Comparison of ENCODE assay signal across 1 cellular context in the genomic region with DNA sequence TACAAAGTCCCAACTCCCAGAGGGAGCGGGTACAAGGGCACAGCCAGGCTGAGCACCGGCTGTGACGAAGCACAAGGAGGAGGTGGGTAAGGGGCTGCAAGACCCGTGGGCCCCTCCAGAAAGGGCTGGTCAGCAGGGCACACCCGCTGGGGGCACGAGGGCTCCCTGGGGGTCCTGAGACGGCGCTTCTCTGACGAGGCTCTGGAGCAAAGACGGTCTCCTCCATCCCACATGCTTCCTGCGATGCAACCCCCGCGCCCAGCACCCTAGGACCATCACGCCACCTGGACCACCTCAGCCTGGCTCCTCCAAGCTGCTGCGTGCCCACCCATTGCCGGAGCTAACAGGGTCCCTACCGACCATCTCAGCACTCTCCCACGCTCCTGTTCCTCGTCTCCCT.
TF ChIP-seq lines count a peak whose summit lies in the region.

No MANE protein-coding gene starts in this region.

TF ChIP-seq in HCT116, 20 proteins besides CTCF, POLR2A, EP300 and RAD21:
- TF ChIP-seq EZH2phosphoT487 (IDR thresholded peaks at IDR 0.05; ENCODE audit: borderline replicate concordance): no peak
- no peak for TF ChIP-seq ZNF274 (IDR thresholded peaks at IDR 0.05; ENCODE audit: low read depth, low read length)
- TF ChIP-seq POLR2AphosphoS5 (IDR thresholded peaks at IDR 0.05; ENCODE audit: low read depth, low read length): no peak
- TF ChIP-seq CBX3 (IDR thresholded peaks at IDR 0.05; ENCODE audit: low read depth): no peak
- TF ChIP-seq ZFX (IDR thresholded peaks at IDR 0.05): no peak
- TF ChIP-seq YY1 (IDR thresholded peaks at IDR 0.05; ENCODE audit: extremely low read depth, insufficient replicate concordance, low read depth, low read length): no peak
- no peak for TF ChIP-seq CEBPB (IDR thresholded peaks at IDR 0.05; ENCODE audit: low read depth)
- TF ChIP-seq TCF7L2 (IDR thresholded peaks at IDR 0.05; ENCODE audit: borderline replicate concordance, extremely low read depth, insufficient read depth, insufficient read length): no peak
- TF ChIP-seq, protein P1, sequence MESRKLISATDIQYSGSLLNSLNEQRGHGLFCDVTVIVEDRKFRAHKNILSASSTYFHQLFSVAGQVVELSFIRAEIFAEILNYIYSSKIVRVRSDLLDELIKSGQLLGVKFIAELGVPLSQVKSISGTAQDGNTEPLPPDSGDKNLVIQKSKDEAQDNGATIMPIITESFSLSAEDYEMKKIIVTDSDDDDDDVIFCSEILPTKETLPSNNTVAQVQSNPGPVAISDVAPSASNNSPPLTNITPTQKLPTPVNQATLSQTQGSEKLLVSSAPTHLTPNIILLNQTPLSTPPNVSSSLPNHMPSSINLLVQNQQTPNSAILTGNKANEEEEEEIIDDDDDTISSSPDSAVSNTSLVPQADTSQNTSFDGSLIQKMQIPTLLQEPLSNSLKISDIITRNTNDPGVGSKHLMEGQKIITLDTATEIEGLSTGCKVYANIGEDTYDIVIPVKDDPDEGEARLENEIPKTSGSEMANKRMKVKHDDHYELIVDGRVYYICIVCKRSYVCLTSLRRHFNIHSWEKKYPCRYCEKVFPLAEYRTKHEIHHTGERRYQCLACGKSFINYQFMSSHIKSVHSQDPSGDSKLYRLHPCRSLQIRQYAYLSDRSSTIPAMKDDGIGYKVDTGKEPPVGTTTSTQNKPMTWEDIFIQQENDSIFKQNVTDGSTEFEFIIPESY (IDR thresholded peaks at IDR 0.05; ENCODE audit: extremely low read depth, insufficient replicate concordance, low read length): no peak
